In the genomic region with DNA sequence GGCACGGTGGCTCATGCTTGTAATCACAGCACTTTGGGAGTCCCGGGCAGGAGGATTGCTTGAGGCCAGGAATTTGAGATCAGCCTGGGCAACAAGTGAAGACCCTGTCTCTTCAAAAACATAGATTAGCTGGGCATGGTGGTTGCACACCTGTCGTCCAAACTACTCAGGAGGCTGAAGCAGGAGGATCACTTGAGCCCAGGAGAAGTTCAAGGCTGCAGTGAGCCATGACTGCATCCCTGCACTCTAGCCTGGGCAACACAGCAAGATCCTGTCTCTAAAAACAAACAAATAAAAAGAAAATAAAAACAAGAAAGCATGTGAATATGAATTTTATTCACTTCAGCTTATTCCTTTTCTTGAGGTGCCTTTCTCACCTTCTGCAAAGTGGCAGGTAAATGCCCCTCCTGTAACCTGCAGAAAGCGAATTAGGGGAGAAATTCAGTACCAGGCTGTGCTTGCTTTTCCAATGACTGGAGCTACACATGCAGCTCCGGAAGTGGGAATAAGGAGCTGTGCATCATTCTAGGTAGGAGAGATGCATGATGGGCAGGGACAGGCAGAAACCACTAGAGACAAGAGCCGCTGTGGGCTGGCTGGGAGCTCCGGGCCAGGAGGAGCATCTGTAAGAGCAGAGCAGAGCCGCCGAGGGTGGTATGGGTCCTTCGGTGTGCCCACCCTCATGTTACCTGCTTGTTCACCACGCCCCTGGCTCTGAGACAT, we compare ENCODE assay signal across 25 cellular contexts.
"Had no signal": no experiment of that assay in that cellular context is flagged by ENCODE, and none has a peak within 500 bp of the region (broad histone marks: within the 10 kb centered on the region; RNA-seq: fewer than 3 reads in every experiment).

No MANE protein-coding gene starts in this region.

- DNase-seq: activated CD4-positive, alpha-beta T cell treated with anti-CD3 and anti-CD28 coated beads for 1 hour; activated CD4-positive, alpha-beta T cell treated with anti-CD3 and anti-CD28 coated beads for 4 hours; activated CD4-positive, alpha-beta T cell treated with anti-CD3 and anti-CD28 coated beads, Interleukin-2, amount 50 U/mL, for 1 hour; activated CD4-positive, alpha-beta T cell treated with anti-CD3 and anti-CD28 coated beads, Interleukin-2, amount 50 U/mL, for 48 hours; activated CD8-positive, alpha-beta memory T cell treated with anti-CD3 and anti-CD28 coated beads for 24 hours; activated CD8-positive, alpha-beta T cell treated with anti-CD3 and anti-CD28 coated beads for 36 hours; activated effector memory CD4-positive, alpha-beta T cell treated with Interleukin-2 at 50 U/mL for 16 hours; activated gamma-delta T cell treated with Interleukin-2 at 50 U/mL for 16 hours; activated naive CD4-positive, alpha-beta T cell treated with anti-CD3 and anti-CD28 coated beads, Interleukin-2, amount 50 U/mL, for 16 hours; activated naive CD4-positive, alpha-beta T cell treated with Interleukin-2 at 50 U/mL for 16 hours; activated T-cell treated with anti-CD3 and anti-CD28 coated beads, Interleukin-2, amount 50 U/mL, for 4 hours; amygdala; aorta; body of pancreas; central memory CD4-positive, alpha-beta T cell; cerebellar nuclear complex; colonic mucosa; dorsolateral prefrontal cortex; effector memory CD4-positive, alpha-beta T cell; endodermal cell; foreskin fibroblast; T-helper 2 cell had no signal

- H3K36me3 ChIP-seq: colonic mucosa had no signal

- H3K27ac ChIP-seq: body of pancreas, colonic mucosa, dorsolateral prefrontal cortex had no signal

- FAIRE-seq: frontal cortex had no signal

- ATAC-seq: activated CD8-positive, alpha-beta T cell treated with anti-CD3 and anti-CD28 coated beads for 36 hours; activated T-cell treated with anti-CD3 and anti-CD28 coated beads, Interleukin-2, amount 50 U/mL, for 4 hours; activated T-helper 17 cell treated with anti-CD3 and anti-CD28 coated beads, Interleukin-2, amount 50 U/mL, for 72 hours; body of pancreas; esophagus mucosa had no signal

- H3K4me3 ChIP-seq: body of pancreas, colonic mucosa, dorsolateral prefrontal cortex had no signal

- H3K27me3 ChIP-seq: body of pancreas, colonic mucosa, dorsolateral prefrontal cortex had no signal

- H3K9me3 ChIP-seq: body of pancreas, colonic mucosa had no signal
